2 cellular contexts compared by ENCODE assay signal in genomic region chr20:20009784-20010253, GRCh38.
TF ChIP-seq lines count a peak whose summit lies in the region.

No MANE protein-coding gene starts in this region.

TF ChIP-seq in K562, 482 proteins besides CTCF, POLR2A, EP300 and RAD21:
- no peak for TF ChIP-seq GATAD2A (IDR thresholded peaks at IDR 0.05)
- peak; percentile 69 for TF ChIP-seq CBX2 (IDR thresholded peaks at IDR 0.05; ENCODE audit: insufficient read depth, low read length, poor library complexity, severe bottlenecking)

TF ChIP-seq in GM12891, 5 proteins besides CTCF, POLR2A, EP300 and RAD21:
- TF ChIP-seq POLR2AphosphoS5 (IDR thresholded peaks at IDR 0.05; ENCODE audit: low read depth, low read length) (no peak), SPI1 (IDR thresholded peaks at IDR 0.05; ENCODE audit: low read depth, low read length) (no peak), PAX5 (IDR thresholded peaks at IDR 0.05; ENCODE audit: insufficient read depth, low read length, severe bottlenecking) (no peak), TAF1 (IDR thresholded peaks at IDR 0.05; ENCODE audit: low read depth, low read length) (no peak), POU2F2 (IDR thresholded peaks at IDR 0.05; ENCODE audit: low read depth, low read length) (no peak)
